Comparison of ENCODE assay signal across 9 cellular contexts in genomic region chr5:88142801-88143692, GRCh38.
A peak's percentile ranks its signal among the peaks of the same experiment; 100 is the strongest.
DNase-seq lines count a peak whose midpoint lies in the region; ATAC-seq and TF ChIP-seq lines count a peak whose summit lies in the region.
"Had no signal": no experiment of that assay in that cellular context is flagged by ENCODE, and none has a peak within 500 bp of the region (broad histone marks: within the 10 kb centered on the region; RNA-seq: fewer than 3 reads in every experiment).

No MANE protein-coding gene starts in this region.

- POLR2A ChIA-PET in AG04450 (lab: Yijun Ruan, JAX): no interaction called here

- H4K91ac ChIP-seq in trophoblast cell (ENCODE audit: low read depth, low read length): no peak overlapping the region

- no peak overlapping the region for H3K9ac ChIP-seq in trophoblast cell (ENCODE audit: low read length)

- H3K14ac ChIP-seq in trophoblast cell (ENCODE audit: low read length): no peak overlapping the region

- no peak overlapping the region for H3K4me2 ChIP-seq in trophoblast cell (ENCODE audit: low read length)

- H3K23ac ChIP-seq in trophoblast cell (ENCODE audit: low read length): no peak overlapping the region

- no CpG with 5 or more reads among the region's 20 CpGs for WGBS in trophoblast cell (ENCODE audit: extremely low coverage, insufficient coverage, insufficient read length)

- H3K4ac ChIP-seq in trophoblast cell (ENCODE audit: low read depth, low read length): no peak overlapping the region

- no peaks in the 10 kb centered on the region for H3K79me2 ChIP-seq in trophoblast cell (ENCODE audit: control insufficient read depth, insufficient read depth, low read length, poor library complexity)

- H4K12ac ChIP-seq in trophoblast cell (ENCODE audit: low read depth, low read length): no peak overlapping the region

- H2BK5ac ChIP-seq in trophoblast cell (ENCODE audit: low read depth, low read length, poor library complexity): no peak overlapping the region

- no peak overlapping the region for H2BK120ac ChIP-seq in trophoblast cell (ENCODE audit: insufficient read depth, low read length, poor library complexity)

- H3K27me3 ChIP-seq in AG04450 (ENCODE audit: control insufficient read depth, insufficient read depth, low read length) (peaks cover 47% of the 10 kb centered on the region), MG63 (peaks cover 8% of the 10 kb centered on the region), neuron (ENCODE audit: insufficient read depth, low read length) (peaks cover 5% of the 10 kb centered on the region), trophoblast cell (ENCODE audit: insufficient read depth, low read length) (peaks cover 26% of the 10 kb centered on the region)

- no peak for ATAC-seq in GM19035 (IDR thresholded peaks at IDR 0.05; ENCODE audit: unreplicated experiment)
- no peak for ATAC-seq in HG02885 (IDR thresholded peaks at IDR 0.05; ENCODE audit: poor library complexity, unreplicated experiment)

- no peak overlapping the region for H3K27ac ChIP-seq in AG04450 (ENCODE audit: low read depth, low read length)
- no peak overlapping the region for H3K27ac ChIP-seq in trophoblast cell (ENCODE audit: low read depth, low read length)

- peaks cover 3% of the 10 kb centered on the region; the same call in 1 of the 2 replicates for H3K9me3 ChIP-seq in AG04450 (ENCODE audit: control insufficient read depth, insufficient read depth, low read length)
- H3K9me3 ChIP-seq in MG63: no peaks in the 10 kb centered on the region
- H3K9me3 ChIP-seq in neuron (ENCODE audit: low read length): no peaks in the 10 kb centered on the region
- H3K9me3 ChIP-seq in trophoblast cell (ENCODE audit: insufficient read depth, low read depth, low read length): no peaks in the 10 kb centered on the region
- H3K9me3 ChIP-seq: Caco-2 had no signal

- no peak overlapping the region for H3K18ac ChIP-seq in trophoblast cell (ENCODE audit: low read length)

- H3K4me1 ChIP-seq in neuron (ENCODE audit: insufficient read depth, low read length): peaks cover 35% of the 10 kb centered on the region
- H3K4me1 ChIP-seq in trophoblast cell (ENCODE audit: control insufficient read depth in 1 of 2, insufficient read depth in 2 of 2, low read length in 2 of 2): peaks cover 16 to 17% of the 10 kb centered on the region in 2 experiments
- H3K4me1 ChIP-seq: Caco-2 had no signal

- H4K8ac ChIP-seq in trophoblast cell (ENCODE audit: low read depth, low read length): no peak overlapping the region

- DNase-seq in AG04450 (ENCODE audit: low read depth, low spot score) (no peak), MG63 (peak; percentile 74), fibroblast of mammary gland (ENCODE audit: low read depth) (peak; percentile 23), trophoblast cell (no peak), GM19240 (ENCODE audit: insufficient read length, low spot score) (no peak)
- DNase-seq: Caco-2 had no signal

- H3K4me3 ChIP-seq in AG04450 (ENCODE audit: low read depth, low read length) (peak overlapping the region; percentile 42), MG63 (peak overlapping the region; percentile 42), fibroblast of mammary gland (ENCODE audit: control insufficient read depth, low read depth, low read length) (no peak overlapping the region), neuron (ENCODE audit: low read length) (peak overlapping the region; percentile 53), trophoblast cell (ENCODE audit: low read depth, low read length) (no peak overlapping the region)

- peaks cover 2% of the 10 kb centered on the region for H3K79me1 ChIP-seq in trophoblast cell (ENCODE audit: low read length)

- no peak overlapping the region for H2BK12ac ChIP-seq in trophoblast cell (ENCODE audit: low read length)

- H2AFZ ChIP-seq in neuron (ENCODE audit: low read depth, low read length) (peak overlapping the region; percentile 18), trophoblast cell (ENCODE audit: insufficient read depth, low read length, poor library complexity) (no peak overlapping the region)

- TF ChIP-seq CTCF in AG04450 (IDR thresholded peaks at IDR 0.05; ENCODE audit: low read depth, low read length) (no peak), fibroblast of mammary gland (conservative IDR thresholded peaks at IDR 0.05; ENCODE audit: control insufficient read depth, insufficient read depth, low read depth, low read length) (no peak)

- CTCF ChIA-PET in AG04450 (lab: Charles Lee): no interaction called here

- no peak overlapping the region for H2AK5ac ChIP-seq in trophoblast cell (ENCODE audit: low read length)

- no peaks in the 10 kb centered on the region for H3K36me3 ChIP-seq in MG63
- no peaks in the 10 kb centered on the region for H3K36me3 ChIP-seq in neuron (ENCODE audit: insufficient read depth, low read length)
- no peaks in the 10 kb centered on the region for H3K36me3 ChIP-seq in trophoblast cell (ENCODE audit: control insufficient read depth in 1 of 2, insufficient read depth in 2 of 2, low read length in 2 of 2)

Comparison
In these comparisons a context has a peak if more than half of its experiments do, and no peak if none do; other contexts are left out.
1. DNase-seq: peak in MG63 (single experiment) and fibroblast of mammary gland (single experiment); none in AG04450 (single experiment), trophoblast cell (0 of 2) and GM19240 (single experiment).
2. H3K4me3 ChIP-seq: peak in AG04450 (single experiment), MG63 (single experiment) and neuron (single experiment); none in fibroblast of mammary gland (single experiment) and trophoblast cell (single experiment).